In the genomic region with DNA sequence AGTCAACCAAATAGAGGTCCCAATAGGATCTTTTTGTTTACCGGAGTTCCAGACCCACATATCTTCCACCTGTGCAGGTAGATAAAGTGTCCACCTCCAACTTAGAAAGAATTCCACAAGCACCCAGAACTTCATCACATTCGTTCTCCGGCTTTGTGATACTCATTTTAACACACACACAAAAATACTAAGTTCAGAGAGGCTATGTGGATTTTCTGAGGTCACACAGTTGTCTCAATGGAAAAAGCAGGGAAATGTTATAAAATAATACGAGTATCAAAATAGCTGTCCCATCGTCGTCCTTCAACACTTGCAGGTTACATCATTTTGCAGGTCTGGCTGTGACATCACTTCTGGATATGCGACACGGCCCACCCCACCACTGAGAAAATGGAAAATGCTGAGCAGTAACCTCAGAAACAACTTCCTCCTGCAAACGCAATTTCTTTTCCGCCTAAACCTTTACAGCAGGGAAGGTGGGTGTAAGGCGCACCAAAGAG, we compare ENCODE assay signal across 8 cellular contexts.
DNase-seq lines count a peak whose midpoint lies in the region; ATAC-seq and TF ChIP-seq lines count a peak whose summit lies in the region.

No MANE protein-coding gene starts in this region.

- no peak overlapping the region for H3K27ac Mint-ChIP-seq in memory B cell

- H3K4me1 ChIP-seq in mammary epithelial cell (ENCODE audit: insufficient read depth, low read length) (peaks cover 72% of the 10 kb centered on the region), urinary bladder (ENCODE audit: insufficient read depth) (no peaks in the 10 kb centered on the region)

- H3K36me3 ChIP-seq in mammary epithelial cell (ENCODE audit: insufficient read depth, low read length) = no peaks in the 10 kb centered on the region
- H3K36me3 ChIP-seq in urinary bladder (ENCODE audit: insufficient read depth) = no peaks in the 10 kb centered on the region

- H3K9me3 Mint-ChIP-seq in memory B cell = no peaks in the 10 kb centered on the region

- peak overlapping the region; percentile 87 for H3K9ac ChIP-seq in mammary epithelial cell (ENCODE audit: insufficient read depth, low read length)

- DNase-seq in mammary epithelial cell = no peak
- DNase-seq in memory B cell (ENCODE audit: low spot score in 2 of 2) = no peak
- no peak for DNase-seq in NCI-H510A treated with DMSO at 0.1 percent for 48 hours (lab: John Stamatoyannopoulos, UW)
- DNase-seq in RPMI8226 = no peak

- peak overlapping the region; percentile 83 for H3K4me3 Mint-ChIP-seq in memory B cell

- intact Hi-C loops in mammary epithelial cell (cut with micrococcal nuclease) = loop anchor here (1.0 to 2.0 kb wide), 4 partner anchors 59 to 282 kb away; a partner anchor contains a TSS

- no peaks in the 10 kb centered on the region for H3K27me3 ChIP-seq in mammary epithelial cell (ENCODE audit: insufficient read depth, low read length)

- no TSS peak for BruUV-seq in mammary epithelial cell (replicated peaks; lab: Mats Ljungman, UMichigan)

- peak overlapping the region; percentile 92 for H3K27ac ChIP-seq in mammary epithelial cell (ENCODE audit: insufficient read depth, low read depth, low read length)
- H3K27ac ChIP-seq in urinary bladder (ENCODE audit: low read depth) = peak overlapping the region; percentile 12

- H3K36me3 Mint-ChIP-seq in memory B cell = no peaks in the 10 kb centered on the region

- dilution Hi-C loops in mammary epithelial cell (cut with HindIII; ENCODE audit: low sequenced_read_pairs) = no loop called here

- peak overlapping the region; percentile 95 for H3K4me2 ChIP-seq in mammary epithelial cell (ENCODE audit: insufficient read depth, low read depth, low read length)

- no peaks in the 10 kb centered on the region for H3K79me2 ChIP-seq in mammary epithelial cell (ENCODE audit: insufficient read depth, low read length)

- no peak for TF ChIP-seq CTCF in mammary epithelial cell (conservative IDR thresholded peaks at IDR 0.05 in 1 of 2, IDR thresholded peaks at IDR 0.05 in 1 of 2; ENCODE audit: extremely low read depth in 1 of 2, insufficient read depth in 1 of 2, low read depth in 1 of 2, low read length in 2 of 2)

- peaks cover 21% of the 10 kb centered on the region for H3K4me1 Mint-ChIP-seq in memory B cell

- in situ Hi-C loops in mammary epithelial cell (cut with MboI; ENCODE audit: low sequenced_read_pairs in 2 of 2) = no loop called here

- no peaks in the 10 kb centered on the region for H4K20me1 ChIP-seq in mammary epithelial cell (ENCODE audit: insufficient read depth, low read length)

- H3K27me3 Mint-ChIP-seq in memory B cell = no peaks in the 10 kb centered on the region

- CTCF ChIA-PET in mammary epithelial cell (lab: Charles Lee; ENCODE audit: low non-redundant PET) = interaction anchor here (0.6 kb wide), 1 partner anchor 182 kb away, joined by 3 read pairs; no protein-coding TSS in a partner anchor

- peak; percentile 5 for ATAC-seq in GM19467 (IDR thresholded peaks at IDR 0.05; ENCODE audit: unreplicated experiment)
- ATAC-seq in HG03571 (IDR thresholded peaks at IDR 0.05; ENCODE audit: unreplicated experiment) = peak; percentile 2
- ATAC-seq in memory B cell (ENCODE audit: low read depth) = peak; percentile 33
- no peak for ATAC-seq in HG03097 (IDR thresholded peaks at IDR 0.05; ENCODE audit: low FRiP score, unreplicated experiment)

- H3K9me3 ChIP-seq in mammary epithelial cell (replicated peaks; ENCODE audit: insufficient read depth, low read length) = no peaks in the 10 kb centered on the region

- 4% methylated on average over 11 of the region's 11 CpGs for WGBS in mammary epithelial cell (ENCODE audit: low coverage, missing lambda C conversion rate)
- 35% methylated on average over 11 of the region's 11 CpGs for WGBS in urinary bladder

- H3K4me3 ChIP-seq in mammary epithelial cell (replicated peaks in 1 of 3; ENCODE audit: insufficient read depth in 1 of 3, low read depth in 2 of 3, low read length in 3 of 3) (peak overlapping the region; percentile 25 to 50 (median 49)), urinary bladder (ENCODE audit: low read depth, low read length) (peak overlapping the region; percentile 54)

- H2AFZ ChIP-seq in mammary epithelial cell (ENCODE audit: low read depth, low read length) = peak overlapping the region; percentile 86
